1 cellular context compared by ENCODE assay signal in the genomic region with DNA sequence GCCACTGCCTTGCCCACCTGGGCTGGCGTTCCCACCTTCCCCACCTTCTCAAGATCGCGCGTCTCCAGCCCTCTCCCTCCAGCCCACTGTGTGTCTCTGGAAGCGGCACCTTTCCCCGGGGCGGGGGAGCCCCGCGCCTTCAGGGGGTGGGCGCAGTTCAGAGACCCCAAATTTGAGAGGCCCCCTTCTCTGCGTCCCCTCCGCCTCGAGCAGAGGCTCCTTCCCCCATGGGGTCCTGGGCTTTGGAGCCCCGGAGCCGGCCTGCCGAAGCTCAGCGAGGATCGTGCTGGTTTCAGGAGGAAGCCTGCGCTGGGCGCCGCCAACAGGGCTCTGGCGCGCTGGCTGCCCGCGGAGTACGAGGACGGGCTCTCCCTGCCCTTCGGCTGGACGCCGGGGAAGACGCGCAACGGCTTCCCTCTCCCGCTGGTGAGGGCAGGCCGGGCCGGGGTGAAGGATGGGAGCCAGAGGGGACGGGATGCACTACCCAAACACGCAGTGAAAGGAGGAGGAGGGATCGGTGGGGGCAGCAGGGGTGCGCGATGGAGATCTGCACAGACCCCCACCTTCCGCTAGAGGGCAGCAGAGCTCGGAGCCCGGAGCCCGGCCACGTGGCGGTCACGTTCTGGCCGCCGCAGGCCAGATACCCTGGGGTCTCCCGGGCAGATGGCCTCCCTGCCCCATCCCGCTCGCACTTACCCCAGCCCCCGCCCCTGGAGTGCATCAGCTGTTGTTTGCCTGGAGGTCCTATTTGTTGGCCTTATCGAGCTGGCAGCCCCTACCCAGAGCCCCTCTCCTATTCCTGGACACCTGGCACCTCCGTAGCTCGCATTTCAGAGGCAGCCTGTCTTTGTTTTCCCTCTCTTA.
TF ChIP-seq lines count a peak whose summit lies in the region.

No MANE protein-coding gene starts in this region.

TF ChIP-seq in WTC11, 78 proteins besides CTCF, POLR2A, EP300 and RAD21 (continued from another document and continues in another):
- TF ChIP-seq, protein P1, sequence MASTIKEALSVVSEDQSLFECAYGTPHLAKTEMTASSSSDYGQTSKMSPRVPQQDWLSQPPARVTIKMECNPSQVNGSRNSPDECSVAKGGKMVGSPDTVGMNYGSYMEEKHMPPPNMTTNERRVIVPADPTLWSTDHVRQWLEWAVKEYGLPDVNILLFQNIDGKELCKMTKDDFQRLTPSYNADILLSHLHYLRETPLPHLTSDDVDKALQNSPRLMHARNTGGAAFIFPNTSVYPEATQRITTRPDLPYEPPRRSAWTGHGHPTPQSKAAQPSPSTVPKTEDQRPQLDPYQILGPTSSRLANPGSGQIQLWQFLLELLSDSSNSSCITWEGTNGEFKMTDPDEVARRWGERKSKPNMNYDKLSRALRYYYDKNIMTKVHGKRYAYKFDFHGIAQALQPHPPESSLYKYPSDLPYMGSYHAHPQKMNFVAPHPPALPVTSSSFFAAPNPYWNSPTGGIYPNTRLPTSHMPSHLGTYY (CRISPR knock-in tag; IDR thresholded peaks at IDR 0.05), result no peak
- TF ChIP-seq ZBTB21 (CRISPR knock-in tag; IDR thresholded peaks at IDR 0.05; ENCODE audit: borderline replicate concordance) (peak; percentile 93), SOX15 (CRISPR knock-in tag; IDR thresholded peaks at IDR 0.05) (no peak), ZNF317 (CRISPR knock-in tag; IDR thresholded peaks at IDR 0.05; ENCODE audit: borderline replicate concordance, low read depth) (peak; percentile 81), HMGA2 (CRISPR knock-in tag; IDR thresholded peaks at IDR 0.05) (no peak), ETV6 (CRISPR knock-in tag; IDR thresholded peaks at IDR 0.05) (peak; percentile 99), ZNF138 (CRISPR knock-in tag; conservative IDR thresholded peaks at IDR 0.05) (peak; percentile 98), PRRX2 (CRISPR knock-in tag; IDR thresholded peaks at IDR 0.05) (no peak), JUN (CRISPR knock-in tag; IDR thresholded peaks at IDR 0.05) (peak; percentile 96), ZNF232 (CRISPR knock-in tag; IDR thresholded peaks at IDR 0.05) (peak; percentile 99), EMX1 (CRISPR knock-in tag; IDR thresholded peaks at IDR 0.05) (no peak), TEAD1 (CRISPR knock-in tag; IDR thresholded peaks at IDR 0.05) (peak; percentile 99), SMAD4 (CRISPR knock-in tag; IDR thresholded peaks at IDR 0.05) (peak; percentile 92), OVOL2 (CRISPR knock-in tag; IDR thresholded peaks at IDR 0.05; ENCODE audit: borderline replicate concordance) (no peak), NFE2L1 (CRISPR knock-in tag; IDR thresholded peaks at IDR 0.05) (peak; percentile 97), CREB1 (CRISPR knock-in tag; IDR thresholded peaks at IDR 0.05) (peak; percentile 98), TP53 (CRISPR knock-in tag; IDR thresholded peaks at IDR 0.05) (peak; percentile 99), NFYB (CRISPR knock-in tag; conservative IDR thresholded peaks at IDR 0.05; ENCODE audit: low read depth) (peak; percentile 57), KAT7 (CRISPR knock-in tag; IDR thresholded peaks at IDR 0.05; ENCODE audit: borderline replicate concordance) (no peak), FOXP1 (CRISPR knock-in tag; IDR thresholded peaks at IDR 0.05; ENCODE audit: borderline replicate concordance) (peak; percentile 99), SP1 (CRISPR knock-in tag; conservative IDR thresholded peaks at IDR 0.05) (peak; percentile 53), NR3C1 (CRISPR knock-in tag; conservative IDR thresholded peaks at IDR 0.05; ENCODE audit: low read depth) (0 out of 2 replicates have a peak, but pooled peaks have one; percentile 44), RELA (CRISPR knock-in tag; IDR thresholded peaks at IDR 0.05; ENCODE audit: borderline replicate concordance) (peak; percentile 99), GTF2I (CRISPR knock-in tag; conservative IDR thresholded peaks at IDR 0.05) (no peak), GRHL2 (CRISPR knock-in tag; IDR thresholded peaks at IDR 0.05; ENCODE audit: insufficient replicate concordance, severe bottlenecking) (no peak)
- TF ChIP-seq, protein P2, sequence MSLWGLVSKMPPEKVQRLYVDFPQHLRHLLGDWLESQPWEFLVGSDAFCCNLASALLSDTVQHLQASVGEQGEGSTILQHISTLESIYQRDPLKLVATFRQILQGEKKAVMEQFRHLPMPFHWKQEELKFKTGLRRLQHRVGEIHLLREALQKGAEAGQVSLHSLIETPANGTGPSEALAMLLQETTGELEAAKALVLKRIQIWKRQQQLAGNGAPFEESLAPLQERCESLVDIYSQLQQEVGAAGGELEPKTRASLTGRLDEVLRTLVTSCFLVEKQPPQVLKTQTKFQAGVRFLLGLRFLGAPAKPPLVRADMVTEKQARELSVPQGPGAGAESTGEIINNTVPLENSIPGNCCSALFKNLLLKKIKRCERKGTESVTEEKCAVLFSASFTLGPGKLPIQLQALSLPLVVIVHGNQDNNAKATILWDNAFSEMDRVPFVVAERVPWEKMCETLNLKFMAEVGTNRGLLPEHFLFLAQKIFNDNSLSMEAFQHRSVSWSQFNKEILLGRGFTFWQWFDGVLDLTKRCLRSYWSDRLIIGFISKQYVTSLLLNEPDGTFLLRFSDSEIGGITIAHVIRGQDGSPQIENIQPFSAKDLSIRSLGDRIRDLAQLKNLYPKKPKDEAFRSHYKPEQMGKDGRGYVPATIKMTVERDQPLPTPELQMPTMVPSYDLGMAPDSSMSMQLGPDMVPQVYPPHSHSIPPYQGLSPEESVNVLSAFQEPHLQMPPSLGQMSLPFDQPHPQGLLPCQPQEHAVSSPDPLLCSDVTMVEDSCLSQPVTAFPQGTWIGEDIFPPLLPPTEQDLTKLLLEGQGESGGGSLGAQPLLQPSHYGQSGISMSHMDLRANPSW (CRISPR knock-in tag; conservative IDR thresholded peaks at IDR 0.05; ENCODE audit: low read depth), result no peak; the same call in 1 of the 2 replicates
- TF ChIP-seq, protein P3, sequence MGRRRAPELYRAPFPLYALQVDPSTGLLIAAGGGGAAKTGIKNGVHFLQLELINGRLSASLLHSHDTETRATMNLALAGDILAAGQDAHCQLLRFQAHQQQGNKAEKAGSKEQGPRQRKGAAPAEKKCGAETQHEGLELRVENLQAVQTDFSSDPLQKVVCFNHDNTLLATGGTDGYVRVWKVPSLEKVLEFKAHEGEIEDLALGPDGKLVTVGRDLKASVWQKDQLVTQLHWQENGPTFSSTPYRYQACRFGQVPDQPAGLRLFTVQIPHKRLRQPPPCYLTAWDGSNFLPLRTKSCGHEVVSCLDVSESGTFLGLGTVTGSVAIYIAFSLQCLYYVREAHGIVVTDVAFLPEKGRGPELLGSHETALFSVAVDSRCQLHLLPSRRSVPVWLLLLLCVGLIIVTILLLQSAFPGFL (CRISPR knock-in tag; IDR thresholded peaks at IDR 0.05; ENCODE audit: borderline replicate concordance), result peak; percentile 95
- TF ChIP-seq, protein P4, sequence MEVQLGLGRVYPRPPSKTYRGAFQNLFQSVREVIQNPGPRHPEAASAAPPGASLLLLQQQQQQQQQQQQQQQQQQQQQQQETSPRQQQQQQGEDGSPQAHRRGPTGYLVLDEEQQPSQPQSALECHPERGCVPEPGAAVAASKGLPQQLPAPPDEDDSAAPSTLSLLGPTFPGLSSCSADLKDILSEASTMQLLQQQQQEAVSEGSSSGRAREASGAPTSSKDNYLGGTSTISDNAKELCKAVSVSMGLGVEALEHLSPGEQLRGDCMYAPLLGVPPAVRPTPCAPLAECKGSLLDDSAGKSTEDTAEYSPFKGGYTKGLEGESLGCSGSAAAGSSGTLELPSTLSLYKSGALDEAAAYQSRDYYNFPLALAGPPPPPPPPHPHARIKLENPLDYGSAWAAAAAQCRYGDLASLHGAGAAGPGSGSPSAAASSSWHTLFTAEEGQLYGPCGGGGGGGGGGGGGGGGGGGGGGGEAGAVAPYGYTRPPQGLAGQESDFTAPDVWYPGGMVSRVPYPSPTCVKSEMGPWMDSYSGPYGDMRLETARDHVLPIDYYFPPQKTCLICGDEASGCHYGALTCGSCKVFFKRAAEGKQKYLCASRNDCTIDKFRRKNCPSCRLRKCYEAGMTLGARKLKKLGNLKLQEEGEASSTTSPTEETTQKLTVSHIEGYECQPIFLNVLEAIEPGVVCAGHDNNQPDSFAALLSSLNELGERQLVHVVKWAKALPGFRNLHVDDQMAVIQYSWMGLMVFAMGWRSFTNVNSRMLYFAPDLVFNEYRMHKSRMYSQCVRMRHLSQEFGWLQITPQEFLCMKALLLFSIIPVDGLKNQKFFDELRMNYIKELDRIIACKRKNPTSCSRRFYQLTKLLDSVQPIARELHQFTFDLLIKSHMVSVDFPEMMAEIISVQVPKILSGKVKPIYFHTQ (CRISPR knock-in tag; IDR thresholded peaks at IDR 0.05), result no peak
- TF ChIP-seq, protein P5, sequence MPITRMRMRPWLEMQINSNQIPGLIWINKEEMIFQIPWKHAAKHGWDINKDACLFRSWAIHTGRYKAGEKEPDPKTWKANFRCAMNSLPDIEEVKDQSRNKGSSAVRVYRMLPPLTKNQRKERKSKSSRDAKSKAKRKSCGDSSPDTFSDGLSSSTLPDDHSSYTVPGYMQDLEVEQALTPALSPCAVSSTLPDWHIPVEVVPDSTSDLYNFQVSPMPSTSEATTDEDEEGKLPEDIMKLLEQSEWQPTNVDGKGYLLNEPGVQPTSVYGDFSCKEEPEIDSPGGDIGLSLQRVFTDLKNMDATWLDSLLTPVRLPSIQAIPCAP (CRISPR knock-in tag; IDR thresholded peaks at IDR 0.05), result peak; percentile 98
- TF ChIP-seq, protein P6, sequence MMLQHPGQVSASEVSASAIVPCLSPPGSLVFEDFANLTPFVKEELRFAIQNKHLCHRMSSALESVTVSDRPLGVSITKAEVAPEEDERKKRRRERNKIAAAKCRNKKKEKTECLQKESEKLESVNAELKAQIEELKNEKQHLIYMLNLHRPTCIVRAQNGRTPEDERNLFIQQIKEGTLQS (CRISPR knock-in tag; conservative IDR thresholded peaks at IDR 0.05), result peak; percentile 86; the same call in 1 of the 2 replicates
- TF ChIP-seq, protein P7, sequence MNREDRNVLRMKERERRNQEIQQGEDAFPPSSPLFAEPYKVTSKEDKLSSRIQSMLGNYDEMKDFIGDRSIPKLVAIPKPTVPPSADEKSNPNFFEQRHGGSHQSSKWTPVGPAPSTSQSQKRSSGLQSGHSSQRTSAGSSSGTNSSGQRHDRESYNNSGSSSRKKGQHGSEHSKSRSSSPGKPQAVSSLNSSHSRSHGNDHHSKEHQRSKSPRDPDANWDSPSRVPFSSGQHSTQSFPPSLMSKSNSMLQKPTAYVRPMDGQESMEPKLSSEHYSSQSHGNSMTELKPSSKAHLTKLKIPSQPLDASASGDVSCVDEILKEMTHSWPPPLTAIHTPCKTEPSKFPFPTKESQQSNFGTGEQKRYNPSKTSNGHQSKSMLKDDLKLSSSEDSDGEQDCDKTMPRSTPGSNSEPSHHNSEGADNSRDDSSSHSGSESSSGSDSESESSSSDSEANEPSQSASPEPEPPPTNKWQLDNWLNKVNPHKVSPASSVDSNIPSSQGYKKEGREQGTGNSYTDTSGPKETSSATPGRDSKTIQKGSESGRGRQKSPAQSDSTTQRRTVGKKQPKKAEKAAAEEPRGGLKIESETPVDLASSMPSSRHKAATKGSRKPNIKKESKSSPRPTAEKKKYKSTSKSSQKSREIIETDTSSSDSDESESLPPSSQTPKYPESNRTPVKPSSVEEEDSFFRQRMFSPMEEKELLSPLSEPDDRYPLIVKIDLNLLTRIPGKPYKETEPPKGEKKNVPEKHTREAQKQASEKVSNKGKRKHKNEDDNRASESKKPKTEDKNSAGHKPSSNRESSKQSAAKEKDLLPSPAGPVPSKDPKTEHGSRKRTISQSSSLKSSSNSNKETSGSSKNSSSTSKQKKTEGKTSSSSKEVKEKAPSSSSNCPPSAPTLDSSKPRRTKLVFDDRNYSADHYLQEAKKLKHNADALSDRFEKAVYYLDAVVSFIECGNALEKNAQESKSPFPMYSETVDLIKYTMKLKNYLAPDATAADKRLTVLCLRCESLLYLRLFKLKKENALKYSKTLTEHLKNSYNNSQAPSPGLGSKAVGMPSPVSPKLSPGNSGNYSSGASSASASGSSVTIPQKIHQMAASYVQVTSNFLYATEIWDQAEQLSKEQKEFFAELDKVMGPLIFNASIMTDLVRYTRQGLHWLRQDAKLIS (CRISPR knock-in tag; IDR thresholded peaks at IDR 0.05; ENCODE audit: borderline replicate concordance), result peak; percentile 96; the same call in 1 of the 2 replicates
- TF ChIP-seq, protein P8, sequence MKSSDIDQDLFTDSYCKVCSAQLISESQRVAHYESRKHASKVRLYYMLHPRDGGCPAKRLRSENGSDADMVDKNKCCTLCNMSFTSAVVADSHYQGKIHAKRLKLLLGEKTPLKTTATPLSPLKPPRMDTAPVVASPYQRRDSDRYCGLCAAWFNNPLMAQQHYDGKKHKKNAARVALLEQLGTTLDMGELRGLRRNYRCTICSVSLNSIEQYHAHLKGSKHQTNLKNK (CRISPR knock-in tag; IDR thresholded peaks at IDR 0.05), result no peak
- TF ChIP-seq, protein P9, sequence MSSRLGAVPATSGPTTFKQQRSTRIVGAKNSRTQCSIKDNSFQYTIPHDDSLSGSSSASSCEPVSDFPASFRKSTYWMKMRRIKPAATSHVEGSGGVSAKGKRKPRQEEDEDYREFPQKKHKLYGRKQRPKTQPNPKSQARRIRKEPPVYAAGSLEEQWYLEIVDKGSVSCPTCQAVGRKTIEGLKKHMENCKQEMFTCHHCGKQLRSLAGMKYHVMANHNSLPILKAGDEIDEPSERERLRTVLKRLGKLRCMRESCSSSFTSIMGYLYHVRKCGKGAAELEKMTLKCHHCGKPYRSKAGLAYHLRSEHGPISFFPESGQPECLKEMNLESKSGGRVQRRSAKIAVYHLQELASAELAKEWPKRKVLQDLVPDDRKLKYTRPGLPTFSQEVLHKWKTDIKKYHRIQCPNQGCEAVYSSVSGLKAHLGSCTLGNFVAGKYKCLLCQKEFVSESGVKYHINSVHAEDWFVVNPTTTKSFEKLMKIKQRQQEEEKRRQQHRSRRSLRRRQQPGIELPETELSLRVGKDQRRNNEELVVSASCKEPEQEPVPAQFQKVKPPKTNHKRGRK (CRISPR knock-in tag; IDR thresholded peaks at IDR 0.05; ENCODE audit: borderline replicate concordance), result 0 out of 2 replicates have a peak, but pooled peaks have one; percentile 53
- TF ChIP-seq, protein P10, sequence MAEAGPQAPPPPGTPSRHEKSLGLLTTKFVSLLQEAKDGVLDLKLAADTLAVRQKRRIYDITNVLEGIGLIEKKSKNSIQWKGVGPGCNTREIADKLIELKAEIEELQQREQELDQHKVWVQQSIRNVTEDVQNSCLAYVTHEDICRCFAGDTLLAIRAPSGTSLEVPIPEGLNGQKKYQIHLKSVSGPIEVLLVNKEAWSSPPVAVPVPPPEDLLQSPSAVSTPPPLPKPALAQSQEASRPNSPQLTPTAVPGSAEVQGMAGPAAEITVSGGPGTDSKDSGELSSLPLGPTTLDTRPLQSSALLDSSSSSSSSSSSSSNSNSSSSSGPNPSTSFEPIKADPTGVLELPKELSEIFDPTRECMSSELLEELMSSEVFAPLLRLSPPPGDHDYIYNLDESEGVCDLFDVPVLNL (CRISPR knock-in tag; IDR thresholded peaks at IDR 0.05; ENCODE audit: borderline replicate concordance, low read depth), result peak; percentile 86
- TF ChIP-seq, protein P11, sequence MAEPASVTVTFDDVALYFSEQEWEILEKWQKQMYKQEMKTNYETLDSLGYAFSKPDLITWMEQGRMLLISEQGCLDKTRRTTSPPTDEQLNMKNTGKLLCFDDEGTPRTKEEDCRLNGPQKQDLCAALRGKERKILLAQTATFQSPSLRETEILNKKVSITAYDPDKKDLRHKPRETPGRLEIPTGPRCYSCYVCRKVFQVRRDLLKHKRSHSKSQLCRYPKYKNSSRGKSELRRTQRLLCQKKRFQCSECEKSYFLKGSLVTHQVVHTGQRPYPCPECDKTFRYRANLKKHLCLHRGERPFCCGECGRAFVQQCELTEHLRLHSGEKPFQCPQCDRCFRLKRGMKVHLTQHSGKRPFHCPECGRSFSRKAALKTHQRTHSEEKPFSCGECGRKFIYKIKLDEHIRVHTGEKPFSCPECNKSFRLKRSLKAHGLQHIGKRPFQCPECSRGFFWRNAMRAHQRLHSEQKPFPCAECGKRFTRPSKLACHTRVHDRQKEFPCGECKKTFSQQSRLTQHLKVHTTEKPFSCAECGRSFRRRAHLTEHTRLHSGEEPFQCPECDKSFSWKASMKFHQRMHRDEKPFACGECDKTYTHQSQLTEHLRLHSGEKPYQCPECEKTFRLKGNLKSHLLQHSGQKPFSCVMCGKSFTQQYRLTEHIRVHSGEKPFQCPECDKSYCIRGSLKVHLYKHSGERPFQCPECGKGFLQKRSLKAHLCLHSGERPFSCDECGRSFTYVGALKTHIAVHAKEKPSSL (CRISPR knock-in tag; conservative IDR thresholded peaks at IDR 0.05), result no peak
